Comparison of ENCODE assay signal across 8 cellular contexts in the genomic region with DNA sequence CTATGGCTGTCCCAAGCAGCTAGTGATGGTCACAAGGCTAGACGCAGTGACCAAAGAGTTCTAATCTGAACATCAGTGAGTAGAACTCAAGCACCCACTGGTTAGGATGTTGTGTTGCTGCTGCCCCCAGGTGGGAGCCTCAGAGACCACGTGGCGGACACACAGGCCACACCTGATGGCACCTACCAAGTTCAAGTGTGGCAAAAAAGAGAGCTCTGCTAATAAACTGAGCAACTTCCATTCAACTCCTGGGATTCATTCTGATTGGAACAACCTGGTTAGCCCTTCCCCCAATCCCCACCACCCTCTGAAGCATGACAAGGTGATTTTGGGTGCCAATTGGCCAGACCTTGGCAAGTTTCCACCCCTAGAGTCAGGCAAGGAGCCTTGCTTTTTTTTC. TPM values are rescaled to one million over a fixed set of nuclear protein-coding genes. Genes with fewer than 3 reads are reported as not detected.
DNase-seq lines count a peak whose midpoint lies in the region; ATAC-seq, FAIRE-seq and TF ChIP-seq lines count a peak whose summit lies in the region.

No MANE protein-coding gene starts in this region.

- FAIRE-seq in GM12878 (lab: Jason Lieb, UNC), result no peak

- no peak overlapping the region; the same call in 1 of the 2 replicates for H2AFZ ChIP-seq in GM12878 (ENCODE audit: control insufficient read depth, low read depth, low read length)

- TF ChIP-seq EP300 in GM12878 (IDR thresholded peaks at IDR 0.05; ENCODE audit: borderline replicate concordance in 1 of 2, control insufficient read depth in 1 of 2, low read depth in 2 of 2, low read length in 2 of 2), result no peak

- no TSS peak for BruUV-seq in GM12878 (replicated peaks; lab: Mats Ljungman, UMichigan)

- H3K4me2 ChIP-seq in GM12878 (ENCODE audit: control insufficient read depth, insufficient read depth), result peak overlapping the region; percentile 95; the same call in 1 of the 2 replicates

- TF ChIP-seq POLR2A in GM12878 (IDR thresholded peaks at IDR 0.05; ENCODE audit: low read depth, low read length), result no peak

- WGBS in GM12878 (ENCODE audit: insufficient coverage, insufficient replicate concordance, low lambda C conversion rate, missing lambda C conversion rate), result 80% methylated on average over 3 of the region's 3 CpGs

- no peaks in the 10 kb centered on the region for H3K27me3 ChIP-seq in GM12878 (replicated peaks in 1 of 2; ENCODE audit: control insufficient read depth in 2 of 2, insufficient read depth in 2 of 2, low read length in 1 of 2)

- TF ChIP-seq CTCF in GM12878 (IDR thresholded peaks at IDR 0.05 in 2 of 3, conservative IDR thresholded peaks at IDR 0.05 in 1 of 3; ENCODE audit: control insufficient read depth in 2 of 3, extremely low read depth in 1 of 3, insufficient read depth in 1 of 3, low read depth in 3 of 3, low read length in 3 of 3), result peak; percentile 31 to 53 (median 52); a peak in 3 of 6 replicates

- TF ChIP-seq RAD21 in GM12878 (IDR thresholded peaks at IDR 0.05; ENCODE audit: insufficient read depth, low read depth, low read length), result peak; percentile 45

- peak; percentile 41 for ATAC-seq in GM12878
- ATAC-seq in HG02852 (IDR thresholded peaks at IDR 0.05; ENCODE audit: unreplicated experiment), result no peak
- no peak for ATAC-seq in left lobe of liver

- no peak overlapping the region for H3K27ac ChIP-seq in GM12878 (ENCODE audit: control insufficient read depth, insufficient read depth)

- H4K20me1 ChIP-seq in GM12878 (ENCODE audit: control insufficient read depth, insufficient read depth), result no peaks in the 10 kb centered on the region

- in situ Hi-C loops in SK-MEL-5 (cut with HindIII; ENCODE audit: low pct_unique_long_range_greater_than_20kb, low sequenced_read_pairs), result no loop called here
- in situ Hi-C loops in GM12878 (cut with MboI), result no loop called here

- DNase-seq in NK-92 treated with Interleukin-12 subunit alpha and Interleukin-12 subunit beta, amount 100 ng/mL, for 24 hours (lab: John Stamatoyannopoulos, UW), result peak; percentile 11
- DNase-seq in NK-92 (lab: John Stamatoyannopoulos, UW; ENCODE audit: unreplicated experiment) (no peak), SK-MEL-5 (ENCODE audit: low read depth, low spot score) (peak; percentile 55), GM12878 (ENCODE audit: low read depth, low spot score) (no peak), NCI-H2107 (lab: John Stamatoyannopoulos, UW) (no peak), left lobe of liver (ENCODE audit: low spot score) (no peak)
- peak; percentile 54 for DNase-seq in stimulated activated CD8-positive, alpha-beta memory T cell treated with anti-CD3 and anti-CD28 coated beads, Interleukin-4, amount 100 ng/mL, for 48 hours

- intact Hi-C loops in GM12878 (cut with micrococcal nuclease; ENCODE audit: unreplicated experiment), result loop anchor here (5.0 kb wide), 1 partner anchor 126 kb away; no protein-coding TSS in a partner anchor

- no peaks in the 10 kb centered on the region for H3K9me3 ChIP-seq in GM12878 (replicated peaks; ENCODE audit: control insufficient read depth, insufficient read depth, low read length)

- H3K9ac ChIP-seq in GM12878 (ENCODE audit: control insufficient read depth, insufficient read depth, low read length), result no peak overlapping the region

- RAD21 ChIA-PET in GM12878 (lab: Charles Lee; ENCODE audit: unreplicated experiment), result interaction anchor here (0.6 to 6.6 kb wide), 10 partner anchors 18 to 116 kb away, joined by 3 to 35 read pairs (median 4); partner anchors contain the start of gene ARHGAP17

- peaks cover 12% of the 10 kb centered on the region for H3K79me2 ChIP-seq in GM12878 (ENCODE audit: control insufficient read depth, insufficient read depth, low read length)

- H3K4me1 ChIP-seq in GM12878 (ENCODE audit: control insufficient read depth, insufficient read depth, low read length), result peaks cover 9% of the 10 kb centered on the region; the same call in 1 of the 2 replicates

- CTCF ChIA-PET in GM12878 (lab: Yijun Ruan, JAX), result interaction anchor here (0.8 to 7.3 kb wide), 10 partner anchors 42 to 273 kb away, joined by 3 to 53 read pairs (median 6); no protein-coding TSS in a partner anchor

- POLR2A ChIA-PET in GM12878 (lab: Charles Lee), result interaction anchor here (0.6 kb wide), 1 partner anchor 99 kb away, joined by 3 read pairs; no protein-coding TSS in a partner anchor

- no peaks in the 10 kb centered on the region; a peak in 1 of 4 replicates for H3K36me3 ChIP-seq in GM12878 (ENCODE audit: control insufficient read depth in 2 of 2, insufficient read depth in 2 of 2, low read length in 1 of 2)

- H3K4me3 ChIP-seq in GM12878, result no peak overlapping the region

- SMC1A ChIA-PET in GM12878 (lab: Charles Lee; ENCODE audit: uncharacterized antibody, unreplicated experiment), result interaction anchor here (1.0 to 7.5 kb wide), 13 partner anchors 11 to 342 kb away, joined by 3 to 84 read pairs (median 4); partner anchors contain the start of gene ARHGAP17

TF ChIP-seq in GM12878, 131 proteins besides CTCF, POLR2A, EP300 and RAD21 (continues in another document):
- TF ChIP-seq ZBTB33 (IDR thresholded peaks at IDR 0.05) (0 out of 2 replicates have a peak, but pooled peaks have one; percentile 32), RAD51 (IDR thresholded peaks at IDR 0.05) (peak; percentile 45; the same call in 1 of the 2 replicates), NR2C2 (IDR thresholded peaks at IDR 0.05; ENCODE audit: borderline replicate concordance, control insufficient read depth, insufficient read length, low read depth) (no peak), NFIC (IDR thresholded peaks at IDR 0.05; ENCODE audit: low read depth, low read length) (no peak), NFYA (IDR thresholded peaks at IDR 0.05; ENCODE audit: borderline replicate concordance, low read depth, low read length) (no peak), SMAD1 (IDR thresholded peaks at IDR 0.05; ENCODE audit: low read depth, partially characterized antibody) (no peak), NRF1 (conservative IDR thresholded peaks at IDR 0.05; ENCODE audit: low read depth, low read length) (no peak), RUNX3 (IDR thresholded peaks at IDR 0.05; ENCODE audit: low read length) (0 out of 2 replicates have a peak, but pooled peaks have one; percentile 18), CREB1 (IDR thresholded peaks at IDR 0.05; ENCODE audit: low read depth) (no peak), HDGF (IDR thresholded peaks at IDR 0.05) (no peak), USF2 (IDR thresholded peaks at IDR 0.05; ENCODE audit: borderline replicate concordance, low read depth, low read length) (no peak; the same call in 1 of the 2 replicates), KDM1A (IDR thresholded peaks at IDR 0.05; ENCODE audit: borderline replicate concordance) (no peak), HDAC2 (IDR thresholded peaks at IDR 0.05) (no peak)

RNA-seq across cellular contexts. Expression of gene LCMT1, which starts 3.5 kb away (rescaled TPM):
- total RNA-seq in SK-MEL-5 (2014; rRNA removed; shearing (Covaris generic)), result 18.0 and 22.0 TPM in 2 replicates
- 25.0 and 34.8 TPM in 2 replicates for polyA plus RNA-seq in SK-MEL-5 (2015; cell fraction: cytosol; rRNA removed)
- polyA plus RNA-seq in SK-MEL-5 (2015; cell fraction: nucleus; rRNA removed), result 16.7 and 30.5 TPM in 2 replicates
- total RNA-seq in GM12878 (2013; cell fraction: nucleolus; rRNA removed), result 45.0 and 52.6 TPM in 2 replicates
- total RNA-seq in GM12878 (2014; rRNA removed) (22.3 and 24.8 TPM in 2 replicates), GM12878 (2014; rRNA removed; fragmentation: Illumina TruSeq; extraction: Trizol) (19.7 and 20.2 TPM in 2 replicates), GM12878 (2021) (35.6 and 37.0 TPM in 2 replicates), left lobe of liver (7.0 TPM)
- 29.4 TPM for polyA plus RNA-seq in GM12878 (2011; ENCODE audit: low read depth)
- polyA plus RNA-seq in GM12878 (2011; rRNA removed) (31.2 and 36.2 TPM in 2 replicates), GM12878 (2014; fragmentation: Illumina TruSeq; extraction: Trizol) (30.9 and 35.5 TPM in 2 replicates), GM12878 (2014; fragmentation: Nextera tagmentation; extraction: Ambion mirVana) (10 to 100 TPM; 34.1 to 37.8 TPM), GM12878 (2014; rRNA removed) (22.2 and 24.3 TPM in 2 replicates), GM12878 (2016; fragmentation: Nextera tagmentation; extraction: Ambion mirVana) (10 to 100 TPM; 45.6 to 51.2 TPM)
- 25.4 and 27.3 TPM in 2 replicates for polyA plus RNA-seq in GM12878 (2011; cell fraction: cytosol; rRNA removed)
- 20.8 and 23.2 TPM in 2 replicates for polyA plus RNA-seq in GM12878 (2011; cell fraction: nucleus; rRNA removed)
- 30.4 and 37.0 TPM in 2 replicates for polyA plus RNA-seq in GM12878 (2012)
- polyA minus RNA-seq in GM12878 (2011; rRNA and poly(A)+ RNA removed), result 28.6 and 33.3 TPM in 2 replicates
- 14.2 and 15.3 TPM in 2 replicates for polyA minus RNA-seq in GM12878 (2011; cell fraction: cytosol; rRNA and poly(A)+ RNA removed)
- polyA minus RNA-seq in GM12878 (2011; cell fraction: nucleus; rRNA and poly(A)+ RNA removed), result 15.6 and 24.3 TPM in 2 replicates

Comparison
In these comparisons a context has a peak if more than half of its experiments do, and no peak if none do; other contexts are left out.
1. DNase-seq: peak in NK-92 treated with Interleukin-12 subunit alpha and Interleukin-12 subunit beta, amount 100 ng/mL, for 24 hours (single experiment), SK-MEL-5 (single experiment) and stimulated activated CD8-positive, alpha-beta memory T cell treated with anti-CD3 and anti-CD28 coated beads, Interleukin-4, amount 100 ng/mL, for 48 hours (single experiment); none in NK-92 (single experiment), GM12878 (single experiment), NCI-H2107 (single experiment) and left lobe of liver (single experiment).